Comparison of ENCODE assay signal across 8 cellular contexts in the genomic region with DNA sequence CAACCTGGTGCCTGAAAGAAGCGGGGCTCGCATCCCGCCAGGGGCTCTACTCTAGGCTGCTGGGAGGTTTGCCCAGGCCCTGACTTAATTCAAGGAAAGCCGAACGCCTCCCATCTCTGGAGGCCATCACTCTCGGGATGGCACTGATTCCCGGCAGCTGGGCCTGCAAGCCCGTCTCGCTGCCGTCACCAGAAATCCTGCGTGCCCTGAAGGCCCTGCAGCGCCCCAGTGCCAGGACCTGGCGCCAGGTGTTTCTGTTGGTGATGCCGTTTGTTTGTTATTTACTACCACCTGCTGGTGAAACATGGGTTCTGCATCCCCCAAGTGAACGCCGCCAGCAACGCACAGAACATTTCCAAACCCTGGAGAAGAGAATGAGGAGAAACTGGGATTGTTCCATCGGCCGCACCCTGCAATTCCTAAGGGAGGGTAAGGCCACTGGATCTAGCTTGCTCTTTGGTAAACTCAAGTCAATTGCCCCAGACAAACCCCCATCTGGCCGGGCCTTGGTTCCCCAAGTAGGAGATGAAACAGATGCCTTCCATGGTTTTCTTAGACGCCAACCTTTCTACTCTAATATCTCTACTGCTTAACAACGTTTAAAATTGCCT.
DNase-seq lines count a peak whose midpoint lies in the region; ATAC-seq and TF ChIP-seq lines count a peak whose summit lies in the region.

No MANE protein-coding gene starts in this region.

- TF ChIP-seq POLR2A in gastroesophageal sphincter (IDR thresholded peaks at IDR 0.05), result no peak

- peaks cover 60% of the 10 kb centered on the region for H3K27me3 ChIP-seq in gastroesophageal sphincter

- H3K9me3 ChIP-seq in gastroesophageal sphincter, result no peaks in the 10 kb centered on the region

- ATAC-seq in gastroesophageal sphincter (peak; percentile 57), HG03159 (IDR thresholded peaks at IDR 0.05; ENCODE audit: unreplicated experiment) (no peak)

- peak; percentile 76 for DNase-seq in DMS53 treated with DMSO at 0.1 percent for 48 hours (lab: John Stamatoyannopoulos, UW; ENCODE audit: unreplicated experiment)
- DNase-seq in LNCaP clone FGC (ENCODE audit: low read depth), result peak; percentile 70
- peak; percentile 74 to 82 for DNase-seq in SHP77 (lab: John Stamatoyannopoulos, UW)
- DNase-seq in activated gamma-delta T cell (lab: John Stamatoyannopoulos, UW), result peak; percentile 32
- DNase-seq in nucleus accumbens (lab: John Stamatoyannopoulos, UW), result peak in 43 of 56 donors; percentile 5 to 88 (median 42)
- peak; percentile 32 for DNase-seq in stromal cell of bone marrow (ENCODE audit: low read depth)

- 24% methylated on average over 4 to 5 of the region's 22 CpGs for WGBS in gastroesophageal sphincter (ENCODE audit: low coverage in 1 of 2), 2 donors

- TF ChIP-seq EP300 in gastroesophageal sphincter (IDR thresholded peaks at IDR 0.05), result no peak

- no peak overlapping the region for H3K27ac ChIP-seq in gastroesophageal sphincter

- TF ChIP-seq CTCF in LNCaP clone FGC (IDR thresholded peaks at IDR 0.05; ENCODE audit: control insufficient read depth, extremely low read depth, insufficient read depth), result peak; percentile 93
- TF ChIP-seq CTCF in gastroesophageal sphincter (IDR thresholded peaks at IDR 0.05), result peak; percentile 81 to 94 (median 88)

- H3K4me3 ChIP-seq in LNCaP clone FGC (ENCODE audit: low read depth, low read length), result no peak overlapping the region
- H3K4me3 ChIP-seq in gastroesophageal sphincter, result no peak overlapping the region

- peaks cover 0 to 12% (median 0%) of the 10 kb centered on the region in 3 donors for H3K4me1 ChIP-seq in gastroesophageal sphincter

- H3K36me3 ChIP-seq in gastroesophageal sphincter, result no peaks in the 10 kb centered on the region
